ENCODE assay signal across 1 cellular context in the genomic region with DNA sequence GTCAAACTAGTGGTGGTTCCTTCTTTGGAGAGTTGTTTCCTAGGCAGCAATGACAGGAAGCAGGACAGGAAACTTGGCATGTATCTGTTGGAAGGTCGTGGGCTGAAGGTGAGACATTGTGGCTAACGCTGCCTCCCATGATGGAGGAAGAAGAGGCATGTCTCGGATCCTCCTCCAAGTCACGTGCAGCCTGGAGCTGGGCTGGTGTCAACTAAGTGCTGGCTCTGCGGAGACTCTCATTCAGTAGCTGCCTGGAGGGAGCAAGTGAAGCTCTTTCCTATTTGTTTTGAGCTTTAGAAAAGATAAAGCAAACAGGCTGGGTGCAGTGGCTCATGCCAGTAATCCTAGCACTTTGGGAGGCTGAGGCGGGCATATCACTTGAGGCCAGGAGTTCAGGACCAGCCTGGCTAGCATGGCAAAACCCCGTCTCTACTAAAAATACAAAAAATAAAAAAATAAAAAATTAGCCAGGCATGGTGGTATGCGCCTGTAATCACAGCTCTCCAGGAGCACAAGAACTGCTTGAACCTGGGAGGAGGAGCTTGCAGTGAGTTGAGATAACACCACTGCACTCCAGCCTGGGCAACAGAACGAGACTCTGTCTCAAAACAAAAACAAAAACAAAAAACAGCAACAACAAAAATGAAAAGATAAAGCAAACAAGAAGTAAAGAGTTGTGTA.
TF ChIP-seq lines count a peak whose summit lies in the region.

No MANE protein-coding gene starts in this region.

TF ChIP-seq in K562, 482 proteins besides CTCF, POLR2A, EP300 and RAD21 (continued from another document):
- TF ChIP-seq, protein P1, sequence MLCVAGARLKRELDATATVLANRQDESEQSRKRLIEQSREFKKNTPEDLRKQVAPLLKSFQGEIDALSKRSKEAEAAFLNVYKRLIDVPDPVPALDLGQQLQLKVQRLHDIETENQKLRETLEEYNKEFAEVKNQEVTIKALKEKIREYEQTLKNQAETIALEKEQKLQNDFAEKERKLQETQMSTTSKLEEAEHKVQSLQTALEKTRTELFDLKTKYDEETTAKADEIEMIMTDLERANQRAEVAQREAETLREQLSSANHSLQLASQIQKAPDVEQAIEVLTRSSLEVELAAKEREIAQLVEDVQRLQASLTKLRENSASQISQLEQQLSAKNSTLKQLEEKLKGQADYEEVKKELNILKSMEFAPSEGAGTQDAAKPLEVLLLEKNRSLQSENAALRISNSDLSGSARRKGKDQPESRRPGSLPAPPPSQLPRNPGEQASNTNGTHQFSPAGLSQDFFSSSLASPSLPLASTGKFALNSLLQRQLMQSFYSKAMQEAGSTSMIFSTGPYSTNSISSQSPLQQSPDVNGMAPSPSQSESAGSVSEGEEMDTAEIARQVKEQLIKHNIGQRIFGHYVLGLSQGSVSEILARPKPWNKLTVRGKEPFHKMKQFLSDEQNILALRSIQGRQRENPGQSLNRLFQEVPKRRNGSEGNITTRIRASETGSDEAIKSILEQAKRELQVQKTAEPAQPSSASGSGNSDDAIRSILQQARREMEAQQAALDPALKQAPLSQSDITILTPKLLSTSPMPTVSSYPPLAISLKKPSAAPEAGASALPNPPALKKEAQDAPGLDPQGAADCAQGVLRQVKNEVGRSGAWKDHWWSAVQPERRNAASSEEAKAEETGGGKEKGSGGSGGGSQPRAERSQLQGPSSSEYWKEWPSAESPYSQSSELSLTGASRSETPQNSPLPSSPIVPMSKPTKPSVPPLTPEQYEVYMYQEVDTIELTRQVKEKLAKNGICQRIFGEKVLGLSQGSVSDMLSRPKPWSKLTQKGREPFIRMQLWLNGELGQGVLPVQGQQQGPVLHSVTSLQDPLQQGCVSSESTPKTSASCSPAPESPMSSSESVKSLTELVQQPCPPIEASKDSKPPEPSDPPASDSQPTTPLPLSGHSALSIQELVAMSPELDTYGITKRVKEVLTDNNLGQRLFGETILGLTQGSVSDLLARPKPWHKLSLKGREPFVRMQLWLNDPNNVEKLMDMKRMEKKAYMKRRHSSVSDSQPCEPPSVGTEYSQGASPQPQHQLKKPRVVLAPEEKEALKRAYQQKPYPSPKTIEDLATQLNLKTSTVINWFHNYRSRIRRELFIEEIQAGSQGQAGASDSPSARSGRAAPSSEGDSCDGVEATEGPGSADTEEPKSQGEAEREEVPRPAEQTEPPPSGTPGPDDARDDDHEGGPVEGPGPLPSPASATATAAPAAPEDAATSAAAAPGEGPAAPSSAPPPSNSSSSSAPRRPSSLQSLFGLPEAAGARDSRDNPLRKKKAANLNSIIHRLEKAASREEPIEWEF (CRISPR knock-in tag; IDR thresholded peaks at IDR 0.05) = no peak
- TF ChIP-seq, protein P2, sequence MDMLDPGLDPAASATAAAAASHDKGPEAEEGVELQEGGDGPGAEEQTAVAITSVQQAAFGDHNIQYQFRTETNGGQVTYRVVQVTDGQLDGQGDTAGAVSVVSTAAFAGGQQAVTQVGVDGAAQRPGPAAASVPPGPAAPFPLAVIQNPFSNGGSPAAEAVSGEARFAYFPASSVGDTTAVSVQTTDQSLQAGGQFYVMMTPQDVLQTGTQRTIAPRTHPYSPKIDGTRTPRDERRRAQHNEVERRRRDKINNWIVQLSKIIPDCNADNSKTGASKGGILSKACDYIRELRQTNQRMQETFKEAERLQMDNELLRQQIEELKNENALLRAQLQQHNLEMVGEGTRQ (CRISPR knock-in tag; IDR thresholded peaks at IDR 0.05) = peak; percentile 63
- TF ChIP-seq, protein P3, sequence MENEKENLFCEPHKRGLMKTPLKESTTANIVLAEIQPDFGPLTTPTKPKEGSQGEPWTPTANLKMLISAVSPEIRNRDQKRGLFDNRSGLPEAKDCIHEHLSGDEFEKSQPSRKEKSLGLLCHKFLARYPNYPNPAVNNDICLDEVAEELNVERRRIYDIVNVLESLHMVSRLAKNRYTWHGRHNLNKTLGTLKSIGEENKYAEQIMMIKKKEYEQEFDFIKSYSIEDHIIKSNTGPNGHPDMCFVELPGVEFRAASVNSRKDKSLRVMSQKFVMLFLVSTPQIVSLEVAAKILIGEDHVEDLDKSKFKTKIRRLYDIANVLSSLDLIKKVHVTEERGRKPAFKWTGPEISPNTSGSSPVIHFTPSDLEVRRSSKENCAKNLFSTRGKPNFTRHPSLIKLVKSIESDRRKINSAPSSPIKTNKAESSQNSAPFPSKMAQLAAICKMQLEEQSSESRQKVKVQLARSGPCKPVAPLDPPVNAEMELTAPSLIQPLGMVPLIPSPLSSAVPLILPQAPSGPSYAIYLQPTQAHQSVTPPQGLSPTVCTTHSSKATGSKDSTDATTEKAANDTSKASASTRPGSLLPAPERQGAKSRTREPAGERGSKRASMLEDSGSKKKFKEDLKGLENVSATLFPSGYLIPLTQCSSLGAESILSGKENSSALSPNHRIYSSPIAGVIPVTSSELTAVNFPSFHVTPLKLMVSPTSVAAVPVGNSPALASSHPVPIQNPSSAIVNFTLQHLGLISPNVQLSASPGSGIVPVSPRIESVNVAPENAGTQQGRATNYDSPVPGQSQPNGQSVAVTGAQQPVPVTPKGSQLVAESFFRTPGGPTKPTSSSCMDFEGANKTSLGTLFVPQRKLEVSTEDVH (IDR thresholded peaks at IDR 0.05; ENCODE audit: low read depth, partially characterized antibody) = no peak
- TF ChIP-seq CBFB (CRISPR knock-in tag; IDR thresholded peaks at IDR 0.05) = no peak
- no peak for TF ChIP-seq STAT5B (CRISPR knock-in tag; IDR thresholded peaks at IDR 0.05)
- TF ChIP-seq RBBP5 (IDR thresholded peaks at IDR 0.05; ENCODE audit: borderline replicate concordance, insufficient read depth, low read length, poor library complexity, severe bottlenecking) = no peak
- TF ChIP-seq ZNF316 (IDR thresholded peaks at IDR 0.05) = no peak
- TF ChIP-seq, protein P4, sequence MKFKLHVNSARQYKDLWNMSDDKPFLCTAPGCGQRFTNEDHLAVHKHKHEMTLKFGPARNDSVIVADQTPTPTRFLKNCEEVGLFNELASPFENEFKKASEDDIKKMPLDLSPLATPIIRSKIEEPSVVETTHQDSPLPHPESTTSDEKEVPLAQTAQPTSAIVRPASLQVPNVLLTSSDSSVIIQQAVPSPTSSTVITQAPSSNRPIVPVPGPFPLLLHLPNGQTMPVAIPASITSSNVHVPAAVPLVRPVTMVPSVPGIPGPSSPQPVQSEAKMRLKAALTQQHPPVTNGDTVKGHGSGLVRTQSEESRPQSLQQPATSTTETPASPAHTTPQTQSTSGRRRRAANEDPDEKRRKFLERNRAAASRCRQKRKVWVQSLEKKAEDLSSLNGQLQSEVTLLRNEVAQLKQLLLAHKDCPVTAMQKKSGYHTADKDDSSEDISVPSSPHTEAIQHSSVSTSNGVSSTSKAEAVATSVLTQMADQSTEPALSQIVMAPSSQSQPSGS (CRISPR knock-in tag; IDR thresholded peaks at IDR 0.05) = no peak
